13 cellular contexts compared by ENCODE assay signal in the genomic region with DNA sequence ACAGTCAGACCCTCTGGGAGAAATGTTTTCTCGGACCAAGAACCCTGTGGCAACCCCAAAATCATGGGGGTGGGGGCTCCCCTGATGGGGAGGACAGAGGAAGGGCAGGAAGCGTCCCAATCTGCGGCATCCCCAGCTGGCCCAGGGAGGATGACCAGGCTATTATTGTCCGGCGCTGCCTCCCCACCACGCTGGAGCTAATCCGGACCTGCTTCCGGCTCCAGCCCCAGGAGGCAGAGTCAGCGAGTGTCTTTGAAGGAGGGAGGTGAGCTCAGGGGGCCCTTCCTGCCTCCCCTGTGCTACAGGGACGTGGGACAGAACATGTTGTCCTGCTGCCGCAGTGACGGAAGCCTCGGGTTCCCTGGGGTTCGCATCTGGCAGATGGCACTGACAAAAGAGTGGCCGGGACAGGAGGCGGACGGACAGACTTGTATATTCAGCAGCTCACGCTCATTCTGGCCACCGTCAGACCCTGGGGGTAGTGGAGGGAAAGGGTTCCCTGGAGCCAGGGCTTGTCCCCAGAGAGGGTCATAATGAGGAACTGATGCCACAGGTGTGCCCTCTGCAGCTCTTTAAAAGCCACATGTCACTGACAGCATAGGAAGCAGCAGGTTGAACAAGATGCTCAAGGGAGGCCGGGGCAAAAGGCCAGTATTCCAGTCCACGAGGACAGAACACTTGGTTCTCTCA. TPM values are rescaled to one million over a fixed set of nuclear protein-coding genes. Genes with fewer than 3 reads are reported as not detected.
A peak's percentile ranks its signal among the peaks of the same experiment; 100 is the strongest.
DNase-seq lines count a peak whose midpoint lies in the region; ATAC-seq, FAIRE-seq and TF ChIP-seq lines count a peak whose summit lies in the region.
"Had no signal": no experiment of that assay in that cellular context is flagged by ENCODE, and none has a peak within 500 bp of the region (broad histone marks: within the 10 kb centered on the region; RNA-seq: fewer than 3 reads in every experiment).

No MANE protein-coding gene starts in this region.

- H3K4me1 ChIP-seq in HUES48 (ENCODE audit: control insufficient read depth, insufficient read depth, low read length), result peaks cover 35% of the 10 kb centered on the region

- intact Hi-C loops in dorsolateral prefrontal cortex (cut with DNase I), result loop anchor here in 1 of 2 donors (10.0 kb wide), 1 partner anchor 641 kb away; no protein-coding TSS in a partner anchor

- TF ChIP-seq CTCF in dorsolateral prefrontal cortex (IDR thresholded peaks at IDR 0.05 in 54 of 56, conservative IDR thresholded peaks at IDR 0.05 in 2 of 56; ENCODE audit: low read depth in 1 of 56, partially characterized antibody in 56 of 56), result no peak

- peaks cover 2% of the 10 kb centered on the region for H3K36me3 Mint-ChIP-seq in memory B cell

- H3K4me1 Mint-ChIP-seq in memory B cell, result peaks cover 5% of the 10 kb centered on the region
- H3K4me1 Mint-ChIP-seq: stimulated activated naive CD8-positive, alpha-beta T cell treated with anti-CD3 and anti-CD28 coated beads, Interleukin-15, amount 100 ng/mL, for 72 hours had no signal

- H3K27ac Mint-ChIP-seq in memory B cell, result no peak overlapping the region
- H3K27ac Mint-ChIP-seq: activated naive CD4-positive, alpha-beta T cell treated with anti-CD3 and anti-CD28 coated beads for 36 hours had no signal

- DNase-seq in dorsolateral prefrontal cortex (peak in 1 of 10 donors; percentile 57), memory B cell (ENCODE audit: low spot score in 2 of 2) (no peak), HTR-8/SVneo (ENCODE audit: insufficient read length, low spot score) (no peak), NCI-H2081 (lab: John Stamatoyannopoulos, UW) (no peak)
- DNase-seq: activated naive CD4-positive, alpha-beta T cell treated with anti-CD3 and anti-CD28 coated beads for 36 hours; effector CD4-positive, alpha-beta T cell; NCI-H1092 treated with DMSO at 0.1 percent for 48 hours; NCI-H774; stimulated activated naive CD8-positive, alpha-beta T cell treated with anti-CD3 and anti-CD28 coated beads, Interleukin-15, amount 100 ng/mL, for 72 hours had no signal

- H3K4me3 ChIP-seq in HUES48 (ENCODE audit: low read depth, low read length), result no peak overlapping the region
- H3K4me3 ChIP-seq in dorsolateral prefrontal cortex, result peak overlapping the region in 22 of 59 donors; percentile 5 to 44 (median 20)

- peak overlapping the region; percentile 34 for H3K4me3 Mint-ChIP-seq in memory B cell
- H3K4me3 Mint-ChIP-seq: activated naive CD4-positive, alpha-beta T cell treated with anti-CD3 and anti-CD28 coated beads for 36 hours; stimulated activated naive CD8-positive, alpha-beta T cell treated with anti-CD3 and anti-CD28 coated beads, Interleukin-15, amount 100 ng/mL, for 72 hours had no signal

- H3K27ac ChIP-seq in HUES48 (ENCODE audit: low read depth, low read length) (peak overlapping the region; percentile 20), dorsolateral prefrontal cortex (peak overlapping the region in 54 of 59 donors; percentile 8 to 85 (median 62)), temporal lobe (ENCODE audit: low read depth, low read length) (peak overlapping the region; percentile 74)

- no peaks in the 10 kb centered on the region for H3K9me3 ChIP-seq in HUES48 (ENCODE audit: control insufficient read depth, insufficient read depth, low read length)

- ATAC-seq in memory B cell (ENCODE audit: low read depth) (peak; percentile 65), HG03025 (IDR thresholded peaks at IDR 0.05; ENCODE audit: low FRiP score, unreplicated experiment) (no peak), HG02981 (IDR thresholded peaks at IDR 0.05; ENCODE audit: unreplicated experiment) (no peak)
- ATAC-seq: stimulated activated naive CD8-positive, alpha-beta T cell treated with anti-CD3 and anti-CD28 coated beads, Interleukin-15, amount 100 ng/mL, for 72 hours had no signal

- no peak overlapping the region for H3K9ac ChIP-seq in HUES48 (ENCODE audit: low read depth, low read length)

- H3K27me3 ChIP-seq in HUES48 (ENCODE audit: control insufficient read depth, insufficient read depth, low read length) (no peaks in the 10 kb centered on the region; the same call in 1 of the 2 replicates), dorsolateral prefrontal cortex (no peaks in the 10 kb centered on the region)

- H3K9me3 Mint-ChIP-seq in memory B cell, result no peaks in the 10 kb centered on the region
- H3K9me3 Mint-ChIP-seq: activated naive CD4-positive, alpha-beta T cell treated with anti-CD3 and anti-CD28 coated beads for 36 hours; stimulated activated naive CD8-positive, alpha-beta T cell treated with anti-CD3 and anti-CD28 coated beads, Interleukin-15, amount 100 ng/mL, for 72 hours had no signal

- no peak for FAIRE-seq in HTR-8/SVneo (lab: Jason Lieb, UNC)

- H3K27me3 Mint-ChIP-seq in memory B cell, result no peaks in the 10 kb centered on the region

- H3K36me3 ChIP-seq in HUES48 (ENCODE audit: control insufficient read depth, insufficient read depth, low read length), result no peaks in the 10 kb centered on the region

RNA-seq across cellular contexts. Expression of gene CDC42EP4, which starts 54.3 kb away (rescaled TPM):
- total RNA-seq in dorsolateral prefrontal cortex, result 100 to 1,000 TPM in 13 of 120 experiments, 10 to 100 TPM in 107; 47.4 to 222 (median 76.7) TPM
- 59.3 TPM for total RNA-seq in temporal lobe

Comparison
In these comparisons a context has a peak if more than half of its experiments do, and no peak if none do; other contexts are left out.
1. H3K27ac ChIP-seq: peak in every context shown above with its lines; median percentile 74 in temporal lobe; 62 in dorsolateral prefrontal cortex; 20 in HUES48.